ENCODE assay signal across 8 cellular contexts in genomic region chr4:139266583-139267257, GRCh38. TPM values are rescaled to one million over a fixed set of nuclear protein-coding genes. Genes with fewer than 3 reads are reported as not detected.
DNase-seq lines count a peak whose midpoint lies in the region; ATAC-seq and TF ChIP-seq lines count a peak whose summit lies in the region.

No MANE protein-coding gene starts in this region.

- POLR2A ChIA-PET in AG04449 (lab: Yijun Ruan, JAX) = interaction anchor here (0.6 to 1.2 kb wide), 3 partner anchors 23 to 79 kb away, joined by 3 to 7 read pairs (median 4); partner anchors contain the start of gene NAA15
- POLR2A ChIA-PET in Panc1 (lab: Charles Lee) = no interaction called here

- in situ Hi-C loops in Panc1 (cut with HindIII; ENCODE audit: low pct_unique_long_range_greater_than_20kb, low sequenced_read_pairs) = no loop called here

- H3K27me3 ChIP-seq in Panc1 (ENCODE audit: control insufficient read depth, insufficient read depth, low read length) (no peaks in the 10 kb centered on the region), osteoblast (ENCODE audit: insufficient read depth, low read length) (no peaks in the 10 kb centered on the region), thymus (ENCODE audit: control insufficient read depth, insufficient read depth) (no peaks in the 10 kb centered on the region)

- CTCF ChIA-PET in AG04449 (lab: Yijun Ruan, JAX) (interaction anchor here (0.6 to 1.6 kb wide), 6 partner anchors 14 to 239 kb away, joined by 3 to 5 read pairs (median 4); partner anchors contain the start of gene MGARP), Panc1 (lab: Charles Lee) (interaction anchor here (0.7 kb wide), 1 partner anchor 67 kb away, joined by 4 read pairs; no protein-coding TSS in a partner anchor)

- H3K4me3 ChIP-seq in AG04449 (ENCODE audit: low read depth, low read length) = peak overlapping the region; percentile 38
- H3K4me3 ChIP-seq in Panc1 (ENCODE audit: low read depth in 2 of 2, low read length in 2 of 2) = peak overlapping the region; percentile 25 to 59
- peak overlapping the region; percentile 57 for H3K4me3 ChIP-seq in fibroblast of the aortic adventitia (ENCODE audit: low read depth, low read length)
- H3K4me3 ChIP-seq in osteoblast (ENCODE audit: insufficient read depth, low read length) = peak overlapping the region; percentile 72
- peak overlapping the region; percentile 38 for H3K4me3 ChIP-seq in thymus (ENCODE audit: low read length)

- BruUV-seq in Panc1 (replicated peaks; lab: Mats Ljungman, UMichigan) = no TSS peak

- no peaks in the 10 kb centered on the region for H4K20me1 ChIP-seq in osteoblast (ENCODE audit: insufficient read depth, low read length)

- ATAC-seq in GM19023 (IDR thresholded peaks at IDR 0.05; ENCODE audit: unreplicated experiment) = peak; percentile 98
- ATAC-seq in HG03139 (IDR thresholded peaks at IDR 0.05; ENCODE audit: unreplicated experiment) = peak; percentile 95
- ATAC-seq in Panc1 = peak; percentile 90

- peak overlapping the region; percentile 85 for H3K4me2 ChIP-seq in osteoblast (ENCODE audit: insufficient read depth, low read length)

- TF ChIP-seq CTCF in AG04449 (IDR thresholded peaks at IDR 0.05; ENCODE audit: insufficient read depth, low read length, missing control alignments) (no peak), Panc1 (IDR thresholded peaks at IDR 0.05) (no peak), fibroblast of the aortic adventitia (IDR thresholded peaks at IDR 0.05; ENCODE audit: insufficient read depth, low read length) (no peak), osteoblast (IDR thresholded peaks at IDR 0.05; ENCODE audit: extremely low read depth, low read depth, low read length) (no peak)

- H3K36me3 ChIP-seq in Panc1 (ENCODE audit: control insufficient read depth, insufficient read depth, low read length) (no peaks in the 10 kb centered on the region), osteoblast (ENCODE audit: insufficient read depth, low read length) (no peaks in the 10 kb centered on the region), thymus (ENCODE audit: control insufficient read depth, insufficient read depth) (no peaks in the 10 kb centered on the region)

- H3K4me1 ChIP-seq in Panc1 (ENCODE audit: control insufficient read depth, insufficient read depth, low read length) (peaks cover 3% of the 10 kb centered on the region), osteoblast (ENCODE audit: insufficient read depth, low read length) (peaks cover 22% of the 10 kb centered on the region), thymus (ENCODE audit: control insufficient read depth, insufficient read depth, low read length) (peaks cover 4% of the 10 kb centered on the region)

- peak overlapping the region; percentile 90 for H2AFZ ChIP-seq in osteoblast (ENCODE audit: low read length)

- 18% methylated on average over 14 of the region's 14 CpGs for WGBS in thymus

- H3K27ac ChIP-seq in Panc1 (ENCODE audit: low read length) (peak overlapping the region; percentile 63), osteoblast (ENCODE audit: low read depth, low read length) (peak overlapping the region; percentile 61), thymus (ENCODE audit: low read depth) (peak overlapping the region; percentile 25)

- H3K9me3 ChIP-seq in Panc1 (ENCODE audit: control insufficient read depth, insufficient read depth, low read depth, low read length) = no peaks in the 10 kb centered on the region
- no peaks in the 10 kb centered on the region for H3K9me3 ChIP-seq in osteoblast (ENCODE audit: low read depth, low read length)
- H3K9me3 ChIP-seq in thymus (ENCODE audit: control insufficient read depth) = no peaks in the 10 kb centered on the region

- no peaks in the 10 kb centered on the region for H3K79me2 ChIP-seq in osteoblast (ENCODE audit: insufficient read depth, low read length)

- DNase-seq in AG04449 (ENCODE audit: low read depth, low spot score) (no peak), Panc1 (ENCODE audit: low read depth, low spot score) (no peak), fibroblast of the aortic adventitia (ENCODE audit: low read depth) (peak; percentile 78), osteoblast (ENCODE audit: insufficient read length, low spot score, missing footprints) (peak; percentile 88)
- peak; percentile 26 to 55 for DNase-seq in activated T-helper 1 cell treated with anti-CD3 and anti-CD28 coated beads, Interleukin-2, amount 50 U/mL, for 16 hours (ENCODE audit: low read depth in 1 of 2, low spot score in 1 of 2)

- intact Hi-C loops in Panc1 (cut with micrococcal nuclease; ENCODE audit: unreplicated experiment) = no loop called here

RNA-seq across cellular contexts. Expression of gene MGARP, which starts 13.3 kb away (rescaled TPM):
- total RNA-seq in Panc1 (2021; ENCODE audit: unreplicated experiment) (2.3 TPM), fibroblast of the aortic adventitia (ENCODE audit: low replicate concordance) (17.1 and 56.9 TPM in 2 replicates), osteoblast (4.4 and 7.6 TPM in 2 replicates)
- 0.67 TPM for polyA plus RNA-seq in Panc1 (2012; ENCODE audit: insufficient read length)
- 0.80 TPM for polyA plus RNA-seq in thymus

RNA-seq across cellular contexts. Expression of gene NAA15, which starts 34.6 kb away (rescaled TPM):
- 55.0 TPM for total RNA-seq in Panc1 (2021; ENCODE audit: unreplicated experiment)
- 14.0 TPM for polyA plus RNA-seq in Panc1 (2012; ENCODE audit: insufficient read length)
- 46.5 and 51.4 TPM in 2 replicates for total RNA-seq in fibroblast of the aortic adventitia (ENCODE audit: low replicate concordance)
- total RNA-seq in osteoblast = 29.2 and 33.3 TPM in 2 replicates
- 9.9 TPM for polyA plus RNA-seq in thymus

RNA-seq across cellular contexts. Expression of gene NDUFC1, which starts 35.6 kb away (rescaled TPM):
- total RNA-seq in Panc1 (2021; ENCODE audit: unreplicated experiment) (56.5 TPM), fibroblast of the aortic adventitia (ENCODE audit: low replicate concordance) (29.1 and 34.4 TPM in 2 replicates), osteoblast (24.2 and 25.7 TPM in 2 replicates)
- polyA plus RNA-seq in Panc1 (2012; ENCODE audit: insufficient read length) = 90.0 TPM
- polyA plus RNA-seq in thymus = 113 TPM

Comparison
In these comparisons a context has a peak if more than half of its experiments do, and no peak if none do; other contexts are left out.
1. DNase-seq: peak in activated T-helper 1 cell treated with anti-CD3 and anti-CD28 coated beads, Interleukin-2, amount 50 U/mL, for 16 hours (2 of 2), fibroblast of the aortic adventitia (single experiment) and osteoblast (single experiment); none in AG04449 (single experiment) and Panc1 (single experiment).
2. Peak in every context shown above with its lines, with median percentiles within 50 percentile points of each other: H3K4me3 ChIP-seq, ATAC-seq and H3K27ac ChIP-seq.